9 cellular contexts compared by ENCODE assay signal in genomic region chr3:40458473-40458872, GRCh38. TPM values are rescaled to one million over a fixed set of nuclear protein-coding genes. Genes with fewer than 3 reads are reported as not detected.
DNase-seq lines count a peak whose midpoint lies in the region; ATAC-seq and TF ChIP-seq lines count a peak whose summit lies in the region.
"Had no signal": no experiment of that assay in that cellular context is flagged by ENCODE, and none has a peak within 500 bp of the region (broad histone marks: within the 10 kb centered on the region; RNA-seq: fewer than 3 reads in every experiment).

No MANE protein-coding gene starts in this region.

- H3K36me3 ChIP-seq in cardiac muscle cell (peaks cover 39% of the 10 kb centered on the region), right atrium auricular region (peaks cover 51% of the 10 kb centered on the region), kidney epithelial cell (ENCODE audit: control insufficient read depth, insufficient read depth, low read length) (peaks cover under 1% of the 10 kb centered on the region), upper lobe of right lung (peaks cover 57% of the 10 kb centered on the region)

- intact Hi-C loops in upper lobe of right lung (cut with DNase I), result no loop called here
- intact Hi-C loops in sciatic nerve (cut with DNase I), result no loop called here

- H3K4me1 ChIP-seq in cardiac muscle cell (ENCODE audit: low read depth) (no peaks in the 10 kb centered on the region), right atrium auricular region (peaks cover 0 to 30% of the 10 kb centered on the region in 2 donors), upper lobe of right lung (peaks cover 23% of the 10 kb centered on the region)

- H3K4me3 Mint-ChIP-seq in activated naive CD8-positive, alpha-beta T cell treated with anti-CD3 and anti-CD28 coated beads, Interleukin-2, amount 10 ng/mL, durations not matched to agents 7 days and 5 days, result peak overlapping the region; percentile 93

- H3K27ac Mint-ChIP-seq in activated naive CD8-positive, alpha-beta T cell treated with anti-CD3 and anti-CD28 coated beads, Interleukin-2, amount 10 ng/mL, durations not matched to agents 7 days and 5 days, result peak overlapping the region; percentile 87

- ATAC-seq in activated naive CD8-positive, alpha-beta T cell treated with anti-CD3 and anti-CD28 coated beads, Interleukin-2, amount 10 ng/mL, durations not matched to agents 7 days and 5 days (ENCODE audit: low read depth), result no peak
- ATAC-seq in upper lobe of right lung (no peak), sciatic nerve (no peak)

- H3K27me3 ChIP-seq in cardiac muscle cell, result no peaks in the 10 kb centered on the region
- H3K27me3 ChIP-seq in right atrium auricular region, result no peaks in the 10 kb centered on the region
- H3K27me3 ChIP-seq in kidney epithelial cell (ENCODE audit: control insufficient read depth, insufficient read depth, low read length), result no peaks in the 10 kb centered on the region
- H3K27me3 ChIP-seq in upper lobe of right lung, result no peaks in the 10 kb centered on the region

- POLR2A ChIA-PET in activated naive CD8-positive, alpha-beta T cell treated with anti-CD3 and anti-CD28 coated beads, Interleukin-2, amount 10 ng/mL, durations not matched to agents 7 days and 5 days (lab: Charles Lee), result interaction anchor here (1.8 to 2.1 kb wide), 3 partner anchors 25 to 149 kb away, joined by 8 to 25 read pairs (median 11); partner anchors contain the start of genes EIF1B and ZNF621

- peaks cover 30% of the 10 kb centered on the region for H3K36me3 Mint-ChIP-seq in activated naive CD8-positive, alpha-beta T cell treated with anti-CD3 and anti-CD28 coated beads, Interleukin-2, amount 10 ng/mL, durations not matched to agents 7 days and 5 days

- H3K4me3 ChIP-seq in cardiac muscle cell (peak overlapping the region; percentile 67), right atrium auricular region (peak overlapping the region in 1 of 2 donors; percentile 91), kidney epithelial cell (ENCODE audit: low read depth, low read length) (peak overlapping the region; percentile 90), upper lobe of right lung (peak overlapping the region; percentile 97)

- H3K9me3 Mint-ChIP-seq in activated naive CD8-positive, alpha-beta T cell treated with anti-CD3 and anti-CD28 coated beads, Interleukin-2, amount 10 ng/mL, durations not matched to agents 7 days and 5 days, result no peaks in the 10 kb centered on the region

- H3K27ac ChIP-seq in cardiac muscle cell, result no peak overlapping the region
- peak overlapping the region in 1 of 2 donors; percentile 94 for H3K27ac ChIP-seq in right atrium auricular region
- H3K27ac ChIP-seq in upper lobe of right lung, result no peak overlapping the region

- H3K9me3 ChIP-seq in cardiac muscle cell (ENCODE audit: low read depth), result no peaks in the 10 kb centered on the region
- no peaks in the 10 kb centered on the region for H3K9me3 ChIP-seq in right atrium auricular region
- no peaks in the 10 kb centered on the region for H3K9me3 ChIP-seq in upper lobe of right lung

- TF ChIP-seq CTCF in cardiac muscle cell (IDR thresholded peaks at IDR 0.05; ENCODE audit: low read depth, low read length) (no peak), right atrium auricular region (IDR thresholded peaks at IDR 0.05) (no peak), kidney epithelial cell (IDR thresholded peaks at IDR 0.05; ENCODE audit: insufficient read depth, low read length, poor library complexity, severe bottlenecking) (no peak), upper lobe of right lung (IDR thresholded peaks at IDR 0.05) (no peak)

- H3K27me3 Mint-ChIP-seq in activated naive CD8-positive, alpha-beta T cell treated with anti-CD3 and anti-CD28 coated beads, Interleukin-2, amount 10 ng/mL, durations not matched to agents 7 days and 5 days, result no peaks in the 10 kb centered on the region

- DNase-seq in cardiac muscle cell (ENCODE audit: low read depth in 1 of 2, low spot score in 1 of 2) (no peak), right atrium auricular region (ENCODE audit: low spot score) (no peak), kidney epithelial cell (ENCODE audit: low read depth) (no peak), upper lobe of right lung (no peak), sciatic nerve (ENCODE audit: low spot score) (no peak), kidney tubule cell (ENCODE audit: low spot score) (no peak), NCI-H1048 (lab: John Stamatoyannopoulos, UW) (no peak)
- no peak for DNase-seq in activated naive CD8-positive, alpha-beta T cell treated with anti-CD3 and anti-CD28 coated beads, Interleukin-2, amount 10 ng/mL, durations not matched to agents 7 days and 5 days
- DNase-seq: GOT3 had no signal

- H3K4me1 Mint-ChIP-seq in activated naive CD8-positive, alpha-beta T cell treated with anti-CD3 and anti-CD28 coated beads, Interleukin-2, amount 10 ng/mL, durations not matched to agents 7 days and 5 days, result peaks cover 41% of the 10 kb centered on the region

RNA-seq across cellular contexts. Expression of gene RPL14, which starts 1.3 kb away (rescaled TPM):
- total RNA-seq in cardiac muscle cell (427 and 486 TPM in 2 replicates), right atrium auricular region (100 to 1,000 TPM; 182 to 247 TPM), kidney epithelial cell (576 and 649 TPM in 2 replicates), upper lobe of right lung (1,554 TPM), sciatic nerve (1,368 TPM)
- 408 and 465 TPM in 2 replicates for polyA plus RNA-seq in cardiac muscle cell
- total RNA-seq in activated naive CD8-positive, alpha-beta T cell treated with anti-CD3 and anti-CD28 coated beads, Interleukin-2, amount 10 ng/mL, durations not matched to agents 7 days and 5 days, result 1,000 to 10,000 TPM; 2,251 to 2,258 TPM

RNA-seq across cellular contexts. Expression of gene ZNF619, which starts 18.4 kb away (rescaled TPM):
- total RNA-seq in cardiac muscle cell (0.15 and 1.5 TPM in 2 replicates), right atrium auricular region (1 to 10 TPM; 1.7 to 3.3 TPM), kidney epithelial cell (4.3 and 5.1 TPM in 2 replicates), upper lobe of right lung (6.8 TPM), sciatic nerve (7.3 TPM)
- 0.84 TPM in 1 of 2 replicates, not detected in the other for polyA plus RNA-seq in cardiac muscle cell
- 10 to 100 TPM; 11.3 to 13.3 TPM for total RNA-seq in activated naive CD8-positive, alpha-beta T cell treated with anti-CD3 and anti-CD28 coated beads, Interleukin-2, amount 10 ng/mL, durations not matched to agents 7 days and 5 days

RNA-seq across cellular contexts. Expression of gene ZNF620, which starts 47.4 kb away (rescaled TPM):
- total RNA-seq in cardiac muscle cell (7.5 and 8.8 TPM in 2 replicates), right atrium auricular region (1 to 10 TPM; 2.0 to 3.6 TPM), kidney epithelial cell (6.2 and 10.8 TPM in 2 replicates), upper lobe of right lung (7.0 TPM), sciatic nerve (6.1 TPM)
- 8.3 and 10.2 TPM in 2 replicates for polyA plus RNA-seq in cardiac muscle cell
- total RNA-seq in activated naive CD8-positive, alpha-beta T cell treated with anti-CD3 and anti-CD28 coated beads, Interleukin-2, amount 10 ng/mL, durations not matched to agents 7 days and 5 days, result 1 to 10 TPM; 4.5 to 7.2 TPM
